ENCODE assay signal across 1 cellular context in genomic region chr16:8943001-8943763, GRCh38.
TF ChIP-seq lines count a peak whose summit lies in the region.

No MANE protein-coding gene starts in this region.

TF ChIP-seq in H1, 55 proteins besides CTCF, POLR2A, EP300 and RAD21 (continued from another document):
- TF ChIP-seq YY1 (IDR thresholded peaks at IDR 0.05; ENCODE audit: low read depth, low read length) (no peak), HDAC2 (IDR thresholded peaks at IDR 0.05; ENCODE audit: borderline replicate concordance in 1 of 2, low read depth in 2 of 2, low read length in 2 of 2) (no peak), SIX5 (IDR thresholded peaks at IDR 0.05; ENCODE audit: low read depth, low read length) (no peak), CREB1 (IDR thresholded peaks at IDR 0.05) (no peak), NRF1 (IDR thresholded peaks at IDR 0.05; ENCODE audit: low read depth, low read length) (no peak), KDM1A (IDR thresholded peaks at IDR 0.05; ENCODE audit: borderline replicate concordance, low read length) (no peak), ATF2 (IDR thresholded peaks at IDR 0.05; ENCODE audit: low read length) (no peak), RBBP5 (IDR thresholded peaks at IDR 0.05; ENCODE audit: borderline replicate concordance, low read depth, low read length) (no peak), BACH1 (IDR thresholded peaks at IDR 0.05; ENCODE audit: low read length) (no peak)
- TF ChIP-seq, protein P1, sequence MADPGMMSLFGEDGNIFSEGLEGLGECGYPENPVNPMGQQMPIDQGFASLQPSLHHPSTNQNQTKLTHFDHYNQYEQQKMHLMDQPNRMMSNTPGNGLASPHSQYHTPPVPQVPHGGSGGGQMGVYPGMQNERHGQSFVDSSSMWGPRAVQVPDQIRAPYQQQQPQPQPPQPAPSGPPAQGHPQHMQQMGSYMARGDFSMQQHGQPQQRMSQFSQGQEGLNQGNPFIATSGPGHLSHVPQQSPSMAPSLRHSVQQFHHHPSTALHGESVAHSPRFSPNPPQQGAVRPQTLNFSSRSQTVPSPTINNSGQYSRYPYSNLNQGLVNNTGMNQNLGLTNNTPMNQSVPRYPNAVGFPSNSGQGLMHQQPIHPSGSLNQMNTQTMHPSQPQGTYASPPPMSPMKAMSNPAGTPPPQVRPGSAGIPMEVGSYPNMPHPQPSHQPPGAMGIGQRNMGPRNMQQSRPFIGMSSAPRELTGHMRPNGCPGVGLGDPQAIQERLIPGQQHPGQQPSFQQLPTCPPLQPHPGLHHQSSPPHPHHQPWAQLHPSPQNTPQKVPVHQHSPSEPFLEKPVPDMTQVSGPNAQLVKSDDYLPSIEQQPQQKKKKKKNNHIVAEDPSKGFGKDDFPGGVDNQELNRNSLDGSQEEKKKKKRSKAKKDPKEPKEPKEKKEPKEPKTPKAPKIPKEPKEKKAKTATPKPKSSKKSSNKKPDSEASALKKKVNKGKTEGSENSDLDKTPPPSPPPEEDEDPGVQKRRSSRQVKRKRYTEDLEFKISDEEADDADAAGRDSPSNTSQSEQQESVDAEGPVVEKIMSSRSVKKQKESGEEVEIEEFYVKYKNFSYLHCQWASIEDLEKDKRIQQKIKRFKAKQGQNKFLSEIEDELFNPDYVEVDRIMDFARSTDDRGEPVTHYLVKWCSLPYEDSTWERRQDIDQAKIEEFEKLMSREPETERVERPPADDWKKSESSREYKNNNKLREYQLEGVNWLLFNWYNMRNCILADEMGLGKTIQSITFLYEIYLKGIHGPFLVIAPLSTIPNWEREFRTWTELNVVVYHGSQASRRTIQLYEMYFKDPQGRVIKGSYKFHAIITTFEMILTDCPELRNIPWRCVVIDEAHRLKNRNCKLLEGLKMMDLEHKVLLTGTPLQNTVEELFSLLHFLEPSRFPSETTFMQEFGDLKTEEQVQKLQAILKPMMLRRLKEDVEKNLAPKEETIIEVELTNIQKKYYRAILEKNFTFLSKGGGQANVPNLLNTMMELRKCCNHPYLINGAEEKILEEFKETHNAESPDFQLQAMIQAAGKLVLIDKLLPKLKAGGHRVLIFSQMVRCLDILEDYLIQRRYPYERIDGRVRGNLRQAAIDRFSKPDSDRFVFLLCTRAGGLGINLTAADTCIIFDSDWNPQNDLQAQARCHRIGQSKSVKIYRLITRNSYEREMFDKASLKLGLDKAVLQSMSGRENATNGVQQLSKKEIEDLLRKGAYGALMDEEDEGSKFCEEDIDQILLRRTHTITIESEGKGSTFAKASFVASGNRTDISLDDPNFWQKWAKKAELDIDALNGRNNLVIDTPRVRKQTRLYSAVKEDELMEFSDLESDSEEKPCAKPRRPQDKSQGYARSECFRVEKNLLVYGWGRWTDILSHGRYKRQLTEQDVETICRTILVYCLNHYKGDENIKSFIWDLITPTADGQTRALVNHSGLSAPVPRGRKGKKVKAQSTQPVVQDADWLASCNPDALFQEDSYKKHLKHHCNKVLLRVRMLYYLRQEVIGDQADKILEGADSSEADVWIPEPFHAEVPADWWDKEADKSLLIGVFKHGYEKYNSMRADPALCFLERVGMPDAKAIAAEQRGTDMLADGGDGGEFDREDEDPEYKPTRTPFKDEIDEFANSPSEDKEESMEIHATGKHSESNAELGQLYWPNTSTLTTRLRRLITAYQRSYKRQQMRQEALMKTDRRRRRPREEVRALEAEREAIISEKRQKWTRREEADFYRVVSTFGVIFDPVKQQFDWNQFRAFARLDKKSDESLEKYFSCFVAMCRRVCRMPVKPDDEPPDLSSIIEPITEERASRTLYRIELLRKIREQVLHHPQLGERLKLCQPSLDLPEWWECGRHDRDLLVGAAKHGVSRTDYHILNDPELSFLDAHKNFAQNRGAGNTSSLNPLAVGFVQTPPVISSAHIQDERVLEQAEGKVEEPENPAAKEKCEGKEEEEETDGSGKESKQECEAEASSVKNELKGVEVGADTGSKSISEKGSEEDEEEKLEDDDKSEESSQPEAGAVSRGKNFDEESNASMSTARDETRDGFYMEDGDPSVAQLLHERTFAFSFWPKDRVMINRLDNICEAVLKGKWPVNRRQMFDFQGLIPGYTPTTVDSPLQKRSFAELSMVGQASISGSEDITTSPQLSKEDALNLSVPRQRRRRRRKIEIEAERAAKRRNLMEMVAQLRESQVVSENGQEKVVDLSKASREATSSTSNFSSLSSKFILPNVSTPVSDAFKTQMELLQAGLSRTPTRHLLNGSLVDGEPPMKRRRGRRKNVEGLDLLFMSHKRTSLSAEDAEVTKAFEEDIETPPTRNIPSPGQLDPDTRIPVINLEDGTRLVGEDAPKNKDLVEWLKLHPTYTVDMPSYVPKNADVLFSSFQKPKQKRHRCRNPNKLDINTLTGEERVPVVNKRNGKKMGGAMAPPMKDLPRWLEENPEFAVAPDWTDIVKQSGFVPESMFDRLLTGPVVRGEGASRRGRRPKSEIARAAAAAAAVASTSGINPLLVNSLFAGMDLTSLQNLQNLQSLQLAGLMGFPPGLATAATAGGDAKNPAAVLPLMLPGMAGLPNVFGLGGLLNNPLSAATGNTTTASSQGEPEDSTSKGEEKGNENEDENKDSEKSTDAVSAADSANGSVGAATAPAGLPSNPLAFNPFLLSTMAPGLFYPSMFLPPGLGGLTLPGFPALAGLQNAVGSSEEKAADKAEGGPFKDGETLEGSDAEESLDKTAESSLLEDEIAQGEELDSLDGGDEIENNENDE (IDR thresholded peaks at IDR 0.05; ENCODE audit: insufficient replicate concordance, low read length): no peak
